ENCODE assay signal across 8 cellular contexts in the genomic region with DNA sequence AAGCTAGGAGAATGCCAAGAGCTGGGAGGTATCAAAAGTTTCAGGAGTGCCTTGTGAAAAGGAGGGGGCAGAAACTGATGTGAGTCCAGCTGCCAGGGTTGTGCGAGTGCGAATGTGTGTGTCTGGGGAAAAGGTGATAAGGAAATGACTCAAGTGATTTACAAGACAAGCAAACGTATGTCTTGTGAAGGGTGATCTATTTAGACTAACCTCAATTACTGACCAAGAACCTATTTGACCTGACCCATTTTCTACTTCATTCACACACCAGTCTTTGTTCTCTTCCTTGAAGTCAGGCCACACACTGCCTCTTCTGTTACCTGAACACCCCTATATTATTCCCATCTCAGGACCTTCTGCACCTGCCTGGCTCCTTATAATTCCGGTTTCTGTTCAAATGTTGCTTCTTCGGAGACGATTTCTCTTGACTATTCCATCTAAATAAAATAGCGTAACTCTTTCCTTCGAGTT. TPM values are rescaled to one million over a fixed set of nuclear protein-coding genes. Genes with fewer than 3 reads are reported as not detected.
DNase-seq lines count a peak whose midpoint lies in the region; ATAC-seq and TF ChIP-seq lines count a peak whose summit lies in the region.

No MANE protein-coding gene starts in this region.

- no peak for ATAC-seq in GM18505 (IDR thresholded peaks at IDR 0.05; ENCODE audit: unreplicated experiment)

- H3K27ac ChIP-seq in AG04450 (ENCODE audit: low read depth, low read length) (peak overlapping the region; percentile 84), WERI-Rb-1 (0 out of 2 replicates have a peak overlapping the region, but pooled peaks have one; percentile 69)

- CTCF ChIA-PET in AG04450 (lab: Charles Lee), result interaction anchor here (0.6 to 3.0 kb wide), 2 partner anchors 10 to 18 kb away, joined by 3 to 20 read pairs; no protein-coding TSS in a partner anchor

- H3K36me3 ChIP-seq in WERI-Rb-1, result peaks cover 26% of the 10 kb centered on the region

- no peak for DNase-seq in AG04450 (ENCODE audit: low read depth, low spot score)
- DNase-seq in GM20000 (ENCODE audit: low spot score), result peak; percentile 17
- no peak for DNase-seq in WERI-Rb-1
- DNase-seq in foreskin fibroblast, result peak in 1 of 2 donors; percentile 33
- DNase-seq in retina, result peak; percentile 16
- no peak for DNase-seq in NCI-H2107 (lab: John Stamatoyannopoulos, UW)
- DNase-seq in epidermal melanocyte (ENCODE audit: insufficient read length, low spot score), result no peak

- no peak for TF ChIP-seq POLR2A in GM18505 (IDR thresholded peaks at IDR 0.05; ENCODE audit: borderline replicate concordance, extremely low read depth, insufficient read depth, insufficient read length)

- H3K9me3 ChIP-seq in AG04450 (ENCODE audit: control insufficient read depth, insufficient read depth, low read length) (no peaks in the 10 kb centered on the region; the same call in 1 of the 2 replicates), WERI-Rb-1 (ENCODE audit: severe bottlenecking) (no peaks in the 10 kb centered on the region)

- POLR2A ChIA-PET in AG04450 (lab: Yijun Ruan, JAX), result interaction anchor here (0.7 to 1.4 kb wide), 2 partner anchors 34 to 407 kb away, joined by 4 to 5 read pairs; partner anchors contain the start of gene VPS35L

- TF ChIP-seq CTCF in AG04450 (IDR thresholded peaks at IDR 0.05; ENCODE audit: low read depth, low read length) (no peak), GM20000 (IDR thresholded peaks at IDR 0.05; ENCODE audit: extremely low read depth, missing control alignments) (no peak), WERI-Rb-1 (IDR thresholded peaks at IDR 0.05; ENCODE audit: low read depth, low read length) (no peak), foreskin fibroblast (IDR thresholded peaks at IDR 0.05; ENCODE audit: low read depth, low read length) (no peak)

- H3K27me3 ChIP-seq in AG04450 (ENCODE audit: control insufficient read depth, insufficient read depth, low read length) (no peaks in the 10 kb centered on the region), WERI-Rb-1 (ENCODE audit: insufficient read depth, low read depth, severe bottlenecking) (no peaks in the 10 kb centered on the region)

- peak overlapping the region; percentile 88 for H3K4me3 ChIP-seq in AG04450 (ENCODE audit: low read depth, low read length)
- H3K4me3 ChIP-seq in WERI-Rb-1 (ENCODE audit: low read depth, low read length), result peak overlapping the region; percentile 80
- peak overlapping the region; percentile 68 to 90 for H3K4me3 ChIP-seq in foreskin fibroblast (ENCODE audit: low read depth in 1 of 2, low read length in 2 of 2)

RNA-seq across cellular contexts. Expression of gene GDE1, which starts 1.0 kb away (rescaled TPM):
- 89.7 and 100 TPM in 2 replicates for polyA plus RNA-seq in AG04450 (2011; rRNA removed)
- 36.1 and 36.8 TPM in 2 replicates for polyA minus RNA-seq in AG04450 (2011; rRNA and poly(A)+ RNA removed)

RNA-seq across cellular contexts. Expression of gene CCP110, which starts 2.8 kb away (rescaled TPM):
- polyA plus RNA-seq in AG04450 (2011; rRNA removed), result 6.4 and 8.5 TPM in 2 replicates
- 3.2 and 6.5 TPM in 2 replicates for polyA minus RNA-seq in AG04450 (2011; rRNA and poly(A)+ RNA removed)

RNA-seq across cellular contexts. Expression of gene VPS35L, which starts 34.6 kb away (rescaled TPM):
- 67.1 and 77.8 TPM in 2 replicates for polyA plus RNA-seq in AG04450 (2011; rRNA removed)
- 90.3 and 146 TPM in 2 replicates for polyA minus RNA-seq in AG04450 (2011; rRNA and poly(A)+ RNA removed)

Comparison
In these comparisons a context has a peak if more than half of its experiments do, and no peak if none do; other contexts are left out.
1. DNase-seq: peak in GM20000 (single experiment) and retina (single experiment); none in AG04450 (single experiment), WERI-Rb-1 (single experiment), NCI-H2107 (single experiment) and epidermal melanocyte (single experiment).
2. Peak in every context shown above with its lines, with median percentiles within 50 percentile points of each other: H3K4me3 ChIP-seq.